Comparison of ENCODE assay signal across 21 cellular contexts in genomic region chr11:27401760-27402316, GRCh38. TPM values are rescaled to one million over a fixed set of nuclear protein-coding genes. Genes with fewer than 3 reads are reported as not detected.
DNase-seq lines count a peak whose midpoint lies in the region; ATAC-seq, FAIRE-seq and TF ChIP-seq lines count a peak whose summit lies in the region.
"Had no signal": no experiment of that assay in that cellular context is flagged by ENCODE, and none has a peak within 500 bp of the region (broad histone marks: within the 10 kb centered on the region; RNA-seq: fewer than 3 reads in every experiment).

No MANE protein-coding gene starts in this region.

- no peaks in the 10 kb centered on the region for H3K9me3 Mint-ChIP-seq in activated naive CD8-positive, alpha-beta T cell treated with anti-CD3 and anti-CD28 coated beads for 36 hours
- H3K9me3 Mint-ChIP-seq: stimulated activated memory B cell treated with anti-CD40 and anti-IgM and Interleukin-4, amounts not matched to agents 10 μg/mL and 1 μg/mL and 100 μg/mL, for 72 hours had no signal

- no peak overlapping the region for H3K27ac Mint-ChIP-seq in activated naive CD8-positive, alpha-beta T cell treated with anti-CD3 and anti-CD28 coated beads for 36 hours
- H3K27ac Mint-ChIP-seq: stimulated activated memory B cell treated with anti-CD40 and anti-IgM and Interleukin-4, amounts not matched to agents 10 μg/mL and 1 μg/mL and 100 μg/mL, for 72 hours had no signal

- TF ChIP-seq EP300 in tibial nerve (IDR thresholded peaks at IDR 0.05) = no peak

- peak; percentile 89 for ATAC-seq in PC-3
- no peak for ATAC-seq in HG03342 (IDR thresholded peaks at IDR 0.05; ENCODE audit: unreplicated experiment)
- ATAC-seq: Right ventricle myocardium inferior; stimulated activated memory B cell treated with anti-CD40 and anti-IgM and Interleukin-4, amounts not matched to agents 10 μg/mL and 1 μg/mL and 100 μg/mL, for 72 hours had no signal

- H3K27me3 ChIP-seq in PC-3 (ENCODE audit: low read length) = no peaks in the 10 kb centered on the region
- no peaks in the 10 kb centered on the region for H3K27me3 ChIP-seq in tibial nerve
- H3K27me3 ChIP-seq: cardiac muscle cell, right atrium auricular region, tibial artery had no signal

- no peaks in the 10 kb centered on the region for H3K36me3 ChIP-seq in PC-3 (ENCODE audit: low read depth, low read length)
- H3K36me3 ChIP-seq in tibial nerve = no peaks in the 10 kb centered on the region
- H3K36me3 ChIP-seq: cardiac muscle cell, right atrium auricular region, tibial artery had no signal

- DNase-seq in H54 (ENCODE audit: insufficient read length, low spot score) (no peak), PC-3 (peak; percentile 73), kidney tubule cell (ENCODE audit: low spot score) (peak; percentile 36), renal cortical epithelial cell (ENCODE audit: low read depth) (peak; percentile 64), tibial nerve (ENCODE audit: low spot score in 2 of 2) (no peak)
- no peak for DNase-seq in activated naive CD8-positive, alpha-beta T cell treated with anti-CD3 and anti-CD28 coated beads for 36 hours
- DNase-seq: activated CD4-positive, alpha-beta T cell treated with anti-CD3 and anti-CD28 coated beads for 4 hours; activated effector memory CD4-positive, alpha-beta T cell treated with Interleukin-2 at 50 U/mL for 16 hours; GOT3; NCI-H345; nucleus accumbens; SW 1271; tibial artery had no signal

- no peaks in the 10 kb centered on the region for H3K27me3 Mint-ChIP-seq in activated naive CD8-positive, alpha-beta T cell treated with anti-CD3 and anti-CD28 coated beads for 36 hours
- H3K27me3 Mint-ChIP-seq: stimulated activated memory B cell treated with anti-CD40 and anti-IgM and Interleukin-4, amounts not matched to agents 10 μg/mL and 1 μg/mL and 100 μg/mL, for 72 hours had no signal

- intact Hi-C loops in PC-3 (cut with micrococcal nuclease) = loop anchor here (2.0 to 5.0 kb wide), 2 partner anchors 15 to 195 kb away; no protein-coding TSS in a partner anchor

- peak overlapping the region; percentile 94 for H3K27ac ChIP-seq in PC-3 (ENCODE audit: low read length)
- no peak overlapping the region for H3K27ac ChIP-seq in tibial nerve
- H3K27ac ChIP-seq: cardiac muscle cell, right atrium auricular region, tibial artery had no signal

- H3F3A ChIP-seq in PC-3 (ENCODE audit: low read length, unreplicated experiment) = peaks cover 6% of the 10 kb centered on the region

- TF ChIP-seq POLR2A in H54 (IDR thresholded peaks at IDR 0.05; ENCODE audit: low read depth, low read length) = no peak
- TF ChIP-seq POLR2A in tibial nerve (IDR thresholded peaks at IDR 0.05) = no peak

- no peak for TF ChIP-seq CTCF in PC-3 (conservative IDR thresholded peaks at IDR 0.05; ENCODE audit: low read depth, low read length)
- TF ChIP-seq CTCF in tibial nerve (IDR thresholded peaks at IDR 0.05) = no peak

- no peaks in the 10 kb centered on the region for H3K9me3 ChIP-seq in PC-3 (ENCODE audit: low read length)
- no peaks in the 10 kb centered on the region for H3K9me3 ChIP-seq in tibial nerve
- H3K9me3 ChIP-seq: right atrium auricular region, tibial artery had no signal

- H3K4me3 Mint-ChIP-seq in activated naive CD8-positive, alpha-beta T cell treated with anti-CD3 and anti-CD28 coated beads for 36 hours = no peak overlapping the region
- H3K4me3 Mint-ChIP-seq: stimulated activated memory B cell treated with anti-CD40 and anti-IgM and Interleukin-4, amounts not matched to agents 10 μg/mL and 1 μg/mL and 100 μg/mL, for 72 hours had no signal

- H4K20me1 ChIP-seq in PC-3 (ENCODE audit: low read length) = no peaks in the 10 kb centered on the region

- no peaks in the 10 kb centered on the region for H3K79me2 ChIP-seq in PC-3 (ENCODE audit: low read length)

- peak overlapping the region; percentile 61 for H3K9ac ChIP-seq in PC-3 (ENCODE audit: low read length)

- CTCF ChIA-PET in PC-3 (lab: Charles Lee) = no interaction called here

- peak; percentile 55 for FAIRE-seq in H54 (lab: Jason Lieb, UNC)
- FAIRE-seq: frontal cortex, GM19239, TTC549 had no signal

- H3K4me1 ChIP-seq in PC-3 (ENCODE audit: insufficient read depth, low read length) (peaks cover 37% of the 10 kb centered on the region), tibial nerve (peaks cover 0 to 29% (median 5%) of the 10 kb centered on the region in 4 donors)

- no peaks in the 10 kb centered on the region for H3K4me1 Mint-ChIP-seq in activated naive CD8-positive, alpha-beta T cell treated with anti-CD3 and anti-CD28 coated beads for 36 hours
- H3K4me1 Mint-ChIP-seq: stimulated activated memory B cell treated with anti-CD40 and anti-IgM and Interleukin-4, amounts not matched to agents 10 μg/mL and 1 μg/mL and 100 μg/mL, for 72 hours had no signal

- POLR2A ChIA-PET in PC-3 (lab: Charles Lee; ENCODE audit: unreplicated experiment) = interaction anchor here (0.6 to 0.7 kb wide), 3 partner anchors 22 to 200 kb away, joined by 3 to 6 read pairs (median 3); no protein-coding TSS in a partner anchor

- no peaks in the 10 kb centered on the region for H3K36me3 Mint-ChIP-seq in activated naive CD8-positive, alpha-beta T cell treated with anti-CD3 and anti-CD28 coated beads for 36 hours
- H3K36me3 Mint-ChIP-seq: stimulated activated memory B cell treated with anti-CD40 and anti-IgM and Interleukin-4, amounts not matched to agents 10 μg/mL and 1 μg/mL and 100 μg/mL, for 72 hours had no signal

- BruUV-seq in PC-3 (replicated peaks; lab: Mats Ljungman, UMichigan) = no TSS peak

- no peaks in the 10 kb centered on the region for H3K9me2 ChIP-seq in PC-3 (replicated peaks; ENCODE audit: low read length)

- H3K4me3 ChIP-seq in PC-3 (ENCODE audit: low read length) (peak overlapping the region; percentile 33; the same call in 1 of the 2 replicates), tibial nerve (no peak overlapping the region)
- H3K4me3 ChIP-seq: cardiac muscle cell, right atrium auricular region, tibial artery had no signal

- H3K4me2 ChIP-seq in PC-3 (ENCODE audit: low read length) = peak overlapping the region; percentile 76

- peak overlapping the region; percentile 33; the same call in 1 of the 2 replicates for H2AFZ ChIP-seq in PC-3 (ENCODE audit: low read length)

- 84 to 90% methylated on average over 5 of the region's 5 CpGs for WGBS in tibial nerve, 2 donors

RNA-seq across cellular contexts. Expression of gene CCDC34, which starts 38.8 kb away (rescaled TPM):
- total RNA-seq in PC-3 (2014; rRNA removed) (9.0 and 11.0 TPM in 2 replicates), renal cortical epithelial cell (4.0 and 5.0 TPM in 2 replicates), tibial nerve (10 to 100 TPM in 1 of 4 donors, 1 to 10 TPM in 3; 1.4 to 11.5 (median 4.7) TPM)
- 10 to 100 TPM; 27.9 to 35.1 TPM for total RNA-seq in activated naive CD8-positive, alpha-beta T cell treated with anti-CD3 and anti-CD28 coated beads for 36 hours

Comparison
In these comparisons a context has a peak if more than half of its experiments do, and no peak if none do; other contexts are left out.
1. DNase-seq: peak in PC-3 (single experiment), kidney tubule cell (single experiment) and renal cortical epithelial cell (single experiment); none in H54 (single experiment), activated naive CD8-positive, alpha-beta T cell treated with anti-CD3 and anti-CD28 coated beads for 36 hours (single experiment) and tibial nerve (0 of 2).